ENCODE assay signal across 19 cellular contexts in genomic region chr6:12420626-12421025, GRCh38.
DNase-seq lines count a peak whose midpoint lies in the region; ATAC-seq and TF ChIP-seq lines count a peak whose summit lies in the region.
"Had no signal": no experiment of that assay in that cellular context is flagged by ENCODE, and none has a peak within 500 bp of the region (broad histone marks: within the 10 kb centered on the region; RNA-seq: fewer than 3 reads in every experiment).

No MANE protein-coding gene starts in this region.

- no peak for ATAC-seq in HG03571 (IDR thresholded peaks at IDR 0.05; ENCODE audit: unreplicated experiment)
- no peak for ATAC-seq in GM21381 (IDR thresholded peaks at IDR 0.05; ENCODE audit: unreplicated experiment)
- no peak for ATAC-seq in GM18505 (IDR thresholded peaks at IDR 0.05; ENCODE audit: unreplicated experiment)
- ATAC-seq: GM23338; stimulated activated effector memory CD8-positive, alpha-beta T cell treated with anti-CD3 and anti-CD28 coated beads, Interleukin-12 subunit alpha, Interleukin-12 subunit beta, amount 100 ng/mL, for 72 hours had no signal

- H3K27me3 Mint-ChIP-seq in brain, result peaks cover 3% of the 10 kb centered on the region

- peaks cover 31% of the 10 kb centered on the region for H3K4me1 Mint-ChIP-seq in brain
- H3K4me1 Mint-ChIP-seq: stimulated activated effector memory CD8-positive, alpha-beta T cell treated with anti-CD3 and anti-CD28 coated beads, Interleukin-12 subunit alpha, Interleukin-12 subunit beta, amount 100 ng/mL, for 72 hours had no signal

- H3K4me3 Mint-ChIP-seq in brain, result no peak overlapping the region
- H3K4me3 Mint-ChIP-seq: GM23338; stimulated activated effector memory CD8-positive, alpha-beta T cell treated with anti-CD3 and anti-CD28 coated beads, Interleukin-12 subunit alpha, Interleukin-12 subunit beta, amount 100 ng/mL, for 72 hours had no signal

- H3K36me3 Mint-ChIP-seq in brain, result peaks cover 4% of the 10 kb centered on the region
- H3K36me3 Mint-ChIP-seq: stimulated activated effector memory CD8-positive, alpha-beta T cell treated with anti-CD3 and anti-CD28 coated beads, Interleukin-12 subunit alpha, Interleukin-12 subunit beta, amount 100 ng/mL, for 72 hours had no signal

- no peak for TF ChIP-seq CTCF in brain (conservative IDR thresholded peaks at IDR 0.05)

- no peak for TF ChIP-seq POLR2A in GM18505 (IDR thresholded peaks at IDR 0.05; ENCODE audit: borderline replicate concordance, extremely low read depth, insufficient read depth, insufficient read length)

- H3K9me3 Mint-ChIP-seq in brain, result peaks cover 1 to 11% (median 7%) of the 10 kb centered on the region in 5 experiments
- H3K9me3 Mint-ChIP-seq: GM23338; stimulated activated effector memory CD8-positive, alpha-beta T cell treated with anti-CD3 and anti-CD28 coated beads, Interleukin-12 subunit alpha, Interleukin-12 subunit beta, amount 100 ng/mL, for 72 hours had no signal

- H3K27ac Mint-ChIP-seq in brain, result peak overlapping the region in 4 of 5 experiments; percentile 0 to 77 (median 42)
- H3K27ac Mint-ChIP-seq: GM23338; stimulated activated effector memory CD8-positive, alpha-beta T cell treated with anti-CD3 and anti-CD28 coated beads, Interleukin-12 subunit alpha, Interleukin-12 subunit beta, amount 100 ng/mL, for 72 hours had no signal

- DNase-seq in AG08395 (ENCODE audit: low spot score) (peak; percentile 19), NCI-H82 (lab: John Stamatoyannopoulos, UW) (peak; percentile 93), kidney tubule cell (ENCODE audit: low spot score) (peak; percentile 79), nucleus accumbens (lab: John Stamatoyannopoulos, UW) (no peak)
- DNase-seq: activated CD4-positive, alpha-beta T cell treated with anti-CD3 and anti-CD28 coated beads, Interleukin-2, amount 50 U/mL, for 48 hours; amniotic stem cell; cortex of kidney; NCI-H1930; NCI-H748 treated with DMSO at 0.1 percent for 48 hours; SHP77 treated with DMSO at 0.1 percent for 48 hours; sigmoid colon; T1000; trophoblast cell had no signal

Comparison
In these comparisons a context has a peak if more than half of its experiments do, and no peak if none do; other contexts are left out.
1. DNase-seq: peak in AG08395 (single experiment), NCI-H82 (single experiment) and kidney tubule cell (single experiment); none in nucleus accumbens (0 of 56).